In the genomic region with DNA sequence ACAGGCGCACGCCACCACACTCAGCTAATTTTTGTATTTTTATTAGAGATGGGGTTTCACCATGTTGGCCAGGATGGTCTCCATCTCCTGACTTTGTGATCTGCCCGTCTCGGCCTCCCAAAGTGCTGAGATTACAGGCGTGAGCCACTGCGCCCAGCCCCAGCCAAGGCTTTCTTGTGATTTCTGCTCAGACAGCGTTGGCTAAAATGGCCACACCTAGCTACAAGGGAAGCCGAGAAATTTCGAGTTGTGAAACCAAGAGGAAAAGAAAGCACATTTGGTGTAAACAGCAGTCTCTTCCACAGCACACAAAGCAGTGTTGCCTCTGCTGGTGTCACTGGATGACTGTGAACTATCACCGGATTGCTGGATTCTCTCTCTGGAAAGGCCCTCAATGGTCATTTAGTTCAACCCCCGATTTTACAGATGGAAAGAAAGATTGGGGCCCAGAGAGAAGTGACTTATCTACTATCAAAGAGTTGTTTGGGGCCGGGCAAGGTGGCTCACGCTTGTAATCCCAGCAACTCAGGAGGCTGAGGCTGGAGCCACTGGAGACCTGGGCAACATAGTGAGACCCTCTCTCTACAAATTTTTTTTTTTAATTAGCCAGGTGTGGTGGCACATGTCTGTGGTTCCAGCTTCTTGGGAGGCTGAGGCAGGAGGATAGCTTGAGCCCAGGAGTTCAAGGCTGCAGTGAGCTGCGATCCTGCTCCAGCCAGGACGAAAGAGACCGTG, we compare ENCODE assay signal across 1 cellular context.
TF ChIP-seq lines count a peak whose summit lies in the region.

No MANE protein-coding gene starts in this region.

TF ChIP-seq in IMR-90, 13 proteins besides CTCF, POLR2A, EP300 and RAD21:
- TF ChIP-seq FOS (IDR thresholded peaks at IDR 0.05; ENCODE audit: low read depth, low read length) = no peak
- TF ChIP-seq BHLHE40 (IDR thresholded peaks at IDR 0.05; ENCODE audit: low read depth, low read length) = no peak
- no peak for TF ChIP-seq CEBPB (IDR thresholded peaks at IDR 0.05; ENCODE audit: low read depth, low read length)
- TF ChIP-seq RFX5 (IDR thresholded peaks at IDR 0.05; ENCODE audit: low read depth, low read length) = no peak
- TF ChIP-seq, protein P1, sequence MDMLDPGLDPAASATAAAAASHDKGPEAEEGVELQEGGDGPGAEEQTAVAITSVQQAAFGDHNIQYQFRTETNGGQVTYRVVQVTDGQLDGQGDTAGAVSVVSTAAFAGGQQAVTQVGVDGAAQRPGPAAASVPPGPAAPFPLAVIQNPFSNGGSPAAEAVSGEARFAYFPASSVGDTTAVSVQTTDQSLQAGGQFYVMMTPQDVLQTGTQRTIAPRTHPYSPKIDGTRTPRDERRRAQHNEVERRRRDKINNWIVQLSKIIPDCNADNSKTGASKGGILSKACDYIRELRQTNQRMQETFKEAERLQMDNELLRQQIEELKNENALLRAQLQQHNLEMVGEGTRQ (IDR thresholded peaks at IDR 0.05; ENCODE audit: low read depth, low read length) = no peak
- TF ChIP-seq NFE2L2 (IDR thresholded peaks at IDR 0.05; ENCODE audit: low read depth, low read length) = no peak
- TF ChIP-seq CHD1 (IDR thresholded peaks at IDR 0.05; ENCODE audit: low read depth, low read length) = no peak
- TF ChIP-seq, protein P2, sequence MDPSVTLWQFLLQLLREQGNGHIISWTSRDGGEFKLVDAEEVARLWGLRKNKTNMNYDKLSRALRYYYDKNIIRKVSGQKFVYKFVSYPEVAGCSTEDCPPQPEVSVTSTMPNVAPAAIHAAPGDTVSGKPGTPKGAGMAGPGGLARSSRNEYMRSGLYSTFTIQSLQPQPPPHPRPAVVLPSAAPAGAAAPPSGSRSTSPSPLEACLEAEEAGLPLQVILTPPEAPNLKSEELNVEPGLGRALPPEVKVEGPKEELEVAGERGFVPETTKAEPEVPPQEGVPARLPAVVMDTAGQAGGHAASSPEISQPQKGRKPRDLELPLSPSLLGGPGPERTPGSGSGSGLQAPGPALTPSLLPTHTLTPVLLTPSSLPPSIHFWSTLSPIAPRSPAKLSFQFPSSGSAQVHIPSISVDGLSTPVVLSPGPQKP (IDR thresholded peaks at IDR 0.05; ENCODE audit: borderline replicate concordance, low read depth, low read length) = no peak
